1 cellular context compared by ENCODE assay signal in genomic region chr17:61407211-61407911, GRCh38.
TF ChIP-seq lines count a peak whose summit lies in the region.

No MANE protein-coding gene starts in this region.

TF ChIP-seq in HepG2, 621 proteins besides CTCF, POLR2A, EP300 and RAD21 (continued from another document):
- peak; percentile 36; the same call in 1 of the 2 replicates for TF ChIP-seq PATZ1 (CRISPR knock-in tag; IDR thresholded peaks at IDR 0.05)
- no peak for TF ChIP-seq ZKSCAN5 (CRISPR knock-in tag; IDR thresholded peaks at IDR 0.05)
- no peak for TF ChIP-seq ZNF7 (CRISPR knock-in tag; IDR thresholded peaks at IDR 0.05)
- TF ChIP-seq MIER3 (CRISPR knock-in tag; IDR thresholded peaks at IDR 0.05; ENCODE audit: borderline replicate concordance), result no peak
- no peak for TF ChIP-seq REST (IDR thresholded peaks at IDR 0.05; ENCODE audit: borderline replicate concordance in 1 of 2, low read depth in 1 of 2, low read length in 2 of 2)
- TF ChIP-seq CERS6 (CRISPR knock-in tag; IDR thresholded peaks at IDR 0.05), result no peak
- TF ChIP-seq FOXK1 (CRISPR knock-in tag; IDR thresholded peaks at IDR 0.05; ENCODE audit: borderline replicate concordance, low read depth), result no peak
- peak; percentile 36; the same call in 1 of the 2 replicates for TF ChIP-seq ZNF687 (CRISPR knock-in tag; IDR thresholded peaks at IDR 0.05)
